In the genomic region with DNA sequence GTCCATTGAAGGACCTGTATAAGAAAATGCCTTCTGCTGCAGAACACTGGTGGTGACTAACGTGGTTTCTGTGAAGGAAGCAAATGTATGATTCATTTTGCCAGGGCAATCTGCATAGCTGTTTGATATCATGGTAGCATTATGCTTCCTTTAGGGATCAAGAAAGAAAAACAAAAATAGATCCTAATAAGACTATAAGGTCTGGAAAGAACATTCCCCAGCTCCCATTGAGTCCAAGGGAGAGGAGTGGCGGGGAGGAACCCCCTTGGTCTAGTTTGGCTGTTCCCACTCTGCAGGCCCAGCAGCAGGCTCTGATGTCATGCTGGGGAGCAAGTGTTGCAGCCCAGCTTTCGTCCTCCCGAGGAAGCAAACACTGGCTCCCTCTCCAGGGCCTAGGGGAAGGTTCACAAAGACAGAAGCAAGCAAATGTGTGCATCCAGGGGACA, we compare ENCODE assay signal across 9 cellular contexts.
DNase-seq lines count a peak whose midpoint lies in the region; ATAC-seq and TF ChIP-seq lines count a peak whose summit lies in the region.
"Had no signal": no experiment of that assay in that cellular context is flagged by ENCODE, and none has a peak within 500 bp of the region (broad histone marks: within the 10 kb centered on the region; RNA-seq: fewer than 3 reads in every experiment).

No MANE protein-coding gene starts in this region.

- H3K4me3 ChIP-seq in RWPE2 (ENCODE audit: severe bottlenecking) (no peak overlapping the region), fibroblast of the aortic adventitia (ENCODE audit: low read depth, low read length) (no peak overlapping the region)
- H3K4me3 ChIP-seq: skin epidermis had no signal

- peaks cover 4% of the 10 kb centered on the region for H3K4me1 ChIP-seq in RWPE2 (ENCODE audit: insufficient read depth, poor library complexity, severe bottlenecking)

- peak; percentile 92 for ATAC-seq in RWPE2 (ENCODE audit: low read depth)
- ATAC-seq in sciatic nerve = peak; percentile 51

- intact Hi-C loops in sciatic nerve (cut with DNase I) = loop anchor here (10.0 kb wide), 1 partner anchor 401 kb away; no protein-coding TSS in a partner anchor

- H3K27me3 ChIP-seq in RWPE2 (ENCODE audit: insufficient read depth, poor library complexity, severe bottlenecking) = no peaks in the 10 kb centered on the region

- peak; percentile 10 for DNase-seq in NCI-H748 (lab: John Stamatoyannopoulos, UW; ENCODE audit: unreplicated experiment)
- no peak for DNase-seq in NCI-H748 treated with DMSO at 0.1 percent for 48 hours (lab: John Stamatoyannopoulos, UW)
- DNase-seq in RWPE2 (ENCODE audit: low spot score) = no peak
- peak; percentile 65 for DNase-seq in fibroblast of the aortic adventitia (ENCODE audit: low read depth)
- no peak for DNase-seq in sciatic nerve (ENCODE audit: low spot score)
- no peak for DNase-seq in superior temporal gyrus (ENCODE audit: extremely low spot score)
- DNase-seq in NCI-H2081 treated with DMSO at 0.1 percent for 48 hours (lab: John Stamatoyannopoulos, UW) = no peak
- no peak for DNase-seq in NCI-H524 treated with DMSO at 0.1 percent for 48 hours (lab: John Stamatoyannopoulos, UW)

- H3K27ac ChIP-seq in RWPE2 (ENCODE audit: poor library complexity, severe bottlenecking) = no peak overlapping the region
- H3K27ac ChIP-seq: skin epidermis had no signal

- no peaks in the 10 kb centered on the region for H3K9me3 ChIP-seq in RWPE2 (ENCODE audit: severe bottlenecking)

- no peak for TF ChIP-seq CTCF in RWPE2 (IDR thresholded peaks at IDR 0.05; ENCODE audit: poor library complexity, severe bottlenecking)
- peak; percentile 57 for TF ChIP-seq CTCF in fibroblast of the aortic adventitia (IDR thresholded peaks at IDR 0.05; ENCODE audit: insufficient read depth, low read length)

- H3K36me3 ChIP-seq in RWPE2 (ENCODE audit: low read depth) = no peaks in the 10 kb centered on the region

Comparison
In these comparisons a context has a peak if more than half of its experiments do, and no peak if none do; other contexts are left out.
1. DNase-seq: peak in NCI-H748 (single experiment) and fibroblast of the aortic adventitia (single experiment); none in NCI-H748 treated with DMSO at 0.1 percent for 48 hours (single experiment), RWPE2 (single experiment), sciatic nerve (single experiment), superior temporal gyrus (single experiment), NCI-H2081 treated with DMSO at 0.1 percent for 48 hours (single experiment) and NCI-H524 treated with DMSO at 0.1 percent for 48 hours (single experiment).